21 cellular contexts compared by ENCODE assay signal in genomic region chr10:124211921-124212320, GRCh38.
DNase-seq lines count a peak whose midpoint lies in the region; ATAC-seq and TF ChIP-seq lines count a peak whose summit lies in the region.
"Had no signal": no experiment of that assay in that cellular context is flagged by ENCODE, and none has a peak within 500 bp of the region (broad histone marks: within the 10 kb centered on the region; RNA-seq: fewer than 3 reads in every experiment).

No MANE protein-coding gene starts in this region.

- 82 to 96% methylated on average over 4 to 8 of the region's 8 CpGs for WGBS in transverse colon (ENCODE audit: low coverage in 1 of 2), 2 donors

- H3K4me3 ChIP-seq in fibroblast of lung (replicated peaks in 1 of 4; ENCODE audit: control extremely low read depth in 1 of 4, insufficient read depth in 1 of 4, low read depth in 3 of 4, low read length in 4 of 4) (no peak overlapping the region), transverse colon (no peak overlapping the region)
- H3K4me3 ChIP-seq: skin epidermis, tibial artery had no signal

- no peak overlapping the region for H3K27ac ChIP-seq in fibroblast of lung (ENCODE audit: insufficient read depth, low read length)
- no peak overlapping the region for H3K27ac ChIP-seq in transverse colon
- H3K27ac ChIP-seq: skin epidermis, tibial artery had no signal

- H3K4me1 Mint-ChIP-seq in HFFc6 (ENCODE audit: low read depth), result peaks cover 14% of the 10 kb centered on the region; the same call in 1 of the 2 replicates
- H3K4me1 Mint-ChIP-seq: activated CD4-positive, alpha-beta T cell treated with anti-CD3 and anti-CD28 coated beads for 36 hours; CD4-positive, alpha-beta memory T cell had no signal

- intact Hi-C loops in transverse colon (cut with DNase I; ENCODE audit: low total_unique reads), result no loop called here

- H3K27ac Mint-ChIP-seq in HFFc6, result no peak overlapping the region
- H3K27ac Mint-ChIP-seq: activated CD4-positive, alpha-beta T cell treated with anti-CD3 and anti-CD28 coated beads for 36 hours; activated naive CD8-positive, alpha-beta T cell; activated T-helper 1 cell treated with anti-CD3 and anti-CD28 coated beads, Interleukin-12 subunit alpha, Interleukin-12 subunit beta, Interleukin-2, Interleukin-4 antibody, amounts not matched to agents 30 ng/mL and 10 ng/mL and 1 ng/mL, durations not matched to agents 14 hours and 24 hours and 36 hours; CD4-positive, alpha-beta memory T cell; nephron progenitor cell had no signal

- H3K27me3 ChIP-seq in fibroblast of lung (ENCODE audit: control insufficient read depth, insufficient read depth, low read length) (no peaks in the 10 kb centered on the region), transverse colon (no peaks in the 10 kb centered on the region)
- H3K27me3 ChIP-seq: tibial artery had no signal

- no peaks in the 10 kb centered on the region for H3K9me3 ChIP-seq in fibroblast of lung (ENCODE audit: control insufficient read depth, insufficient read depth, low read depth, low read length)
- H3K9me3 ChIP-seq in transverse colon, result no peaks in the 10 kb centered on the region

- in situ Hi-C loops in transverse colon (cut with MboI; ENCODE audit: low pct_ligation_motif_present in 1 of 4, low pct_unique_long_range_greater_than_20kb in 1 of 4, low sequenced_read_pairs in 3 of 4), result no loop called here

- H3K4me1 ChIP-seq in fibroblast of lung (ENCODE audit: control insufficient read depth, extremely low read depth, insufficient read depth, low read length) (no peaks in the 10 kb centered on the region), transverse colon (no peaks in the 10 kb centered on the region)
- H3K4me1 ChIP-seq: tibial artery had no signal

- 0 out of 2 replicates have a peak, but pooled peaks cover 5% of the 10 kb centered on the region for H3K36me3 Mint-ChIP-seq in HFFc6 (ENCODE audit: low read depth)
- H3K36me3 Mint-ChIP-seq: CD4-positive, alpha-beta memory T cell had no signal

- H3K9me3 Mint-ChIP-seq in HFFc6, result peaks cover 30% of the 10 kb centered on the region

- ATAC-seq in GM21786 (IDR thresholded peaks at IDR 0.05; ENCODE audit: unreplicated experiment), result no peak
- ATAC-seq: activated CD4-positive, alpha-beta T cell treated with anti-CD3 and anti-CD28 coated beads for 36 hours; Right ventricle myocardium inferior had no signal

- TF ChIP-seq CTCF in HFFc6 (IDR thresholded peaks at IDR 0.05) (no peak), fibroblast of lung (conservative IDR thresholded peaks at IDR 0.05 in 1 of 2, IDR thresholded peaks at IDR 0.05 in 1 of 2; ENCODE audit: low read depth in 1 of 2, low read length in 2 of 2) (no peak), transverse colon (IDR thresholded peaks at IDR 0.05) (no peak)

- no peak overlapping the region for H3K4me3 Mint-ChIP-seq in HFFc6
- H3K4me3 Mint-ChIP-seq: activated CD4-positive, alpha-beta T cell treated with anti-CD3 and anti-CD28 coated beads for 36 hours; activated naive CD8-positive, alpha-beta T cell; activated T-helper 1 cell treated with anti-CD3 and anti-CD28 coated beads, Interleukin-12 subunit alpha, Interleukin-12 subunit beta, Interleukin-2, Interleukin-4 antibody, amounts not matched to agents 30 ng/mL and 10 ng/mL and 1 ng/mL, durations not matched to agents 14 hours and 24 hours and 36 hours; CD4-positive, alpha-beta memory T cell; nephron progenitor cell had no signal

- peaks cover 7% of the 10 kb centered on the region for H3K27me3 Mint-ChIP-seq in HFFc6 (ENCODE audit: insufficient read depth)
- H3K27me3 Mint-ChIP-seq: activated CD4-positive, alpha-beta T cell treated with anti-CD3 and anti-CD28 coated beads for 36 hours had no signal

- no peak overlapping the region for H3K9ac ChIP-seq in fibroblast of lung (ENCODE audit: insufficient read depth, low read length)

- H4K20me1 ChIP-seq in fibroblast of lung (ENCODE audit: control insufficient read depth, extremely low read depth, insufficient read depth, low read length), result no peaks in the 10 kb centered on the region

- H3K36me3 ChIP-seq in fibroblast of lung (ENCODE audit: control insufficient read depth, insufficient read depth, low read length), result no peaks in the 10 kb centered on the region
- no peaks in the 10 kb centered on the region for H3K36me3 ChIP-seq in transverse colon
- H3K36me3 ChIP-seq: tibial artery had no signal

- no peak overlapping the region for H2AFZ ChIP-seq in fibroblast of lung (ENCODE audit: low read length)

- no peak overlapping the region for H3K4me2 ChIP-seq in fibroblast of lung (ENCODE audit: extremely low read depth, insufficient read depth, low read length)

- DNase-seq in HFFc6, result peak; percentile 73
- DNase-seq in SW480 (ENCODE audit: low spot score), result peak; percentile 72
- peak; percentile 30 to 70 for DNase-seq in fibroblast of lung (ENCODE audit: low read depth in 2 of 2)
- peak; percentile 13 for DNase-seq in renal cortical epithelial cell (ENCODE audit: low read depth)
- DNase-seq in DMS53 treated with DMSO at 0.1 percent for 48 hours (lab: John Stamatoyannopoulos, UW; ENCODE audit: unreplicated experiment), result no peak
- no peak for DNase-seq in UCSD-AML1 (lab: John Stamatoyannopoulos, UW; ENCODE audit: unreplicated experiment)
- no peak for DNase-seq in transverse colon
- DNase-seq: activated CD4-positive, alpha-beta T cell treated with anti-CD3 and anti-CD28 coated beads for 36 hours; CD4-positive, alpha-beta memory T cell; H7; NCI-H1417 treated with DMSO at 0.1 percent for 48 hours; NCI-H524; nephron progenitor cell; stimulated activated CD4-positive, alpha-beta T cell treated with anti-CD3 and anti-CD28 coated beads, Interleukin-2, amount 100 ng/mL, for 48 hours; stimulated activated naive CD4-positive, alpha-beta T cell treated with Interleukin-2 at 50 U/mL for 16 hours; tibial artery had no signal

- no peaks in the 10 kb centered on the region for H3K79me2 ChIP-seq in fibroblast of lung (ENCODE audit: control insufficient read depth, insufficient read depth, low read length)

- TF ChIP-seq EP300 in transverse colon (IDR thresholded peaks at IDR 0.05; ENCODE audit: low read depth), result no peak

- no peak for TF ChIP-seq POLR2A in transverse colon (IDR thresholded peaks at IDR 0.05)

Comparison
In these comparisons a context has a peak if more than half of its experiments do, and no peak if none do; other contexts are left out.
1. DNase-seq: peak in HFFc6 (single experiment), SW480 (single experiment), fibroblast of lung (2 of 2) and renal cortical epithelial cell (single experiment); none in DMS53 treated with DMSO at 0.1 percent for 48 hours (single experiment), UCSD-AML1 (single experiment) and transverse colon (single experiment).